ENCODE assay signal across 8 cellular contexts in the genomic region with DNA sequence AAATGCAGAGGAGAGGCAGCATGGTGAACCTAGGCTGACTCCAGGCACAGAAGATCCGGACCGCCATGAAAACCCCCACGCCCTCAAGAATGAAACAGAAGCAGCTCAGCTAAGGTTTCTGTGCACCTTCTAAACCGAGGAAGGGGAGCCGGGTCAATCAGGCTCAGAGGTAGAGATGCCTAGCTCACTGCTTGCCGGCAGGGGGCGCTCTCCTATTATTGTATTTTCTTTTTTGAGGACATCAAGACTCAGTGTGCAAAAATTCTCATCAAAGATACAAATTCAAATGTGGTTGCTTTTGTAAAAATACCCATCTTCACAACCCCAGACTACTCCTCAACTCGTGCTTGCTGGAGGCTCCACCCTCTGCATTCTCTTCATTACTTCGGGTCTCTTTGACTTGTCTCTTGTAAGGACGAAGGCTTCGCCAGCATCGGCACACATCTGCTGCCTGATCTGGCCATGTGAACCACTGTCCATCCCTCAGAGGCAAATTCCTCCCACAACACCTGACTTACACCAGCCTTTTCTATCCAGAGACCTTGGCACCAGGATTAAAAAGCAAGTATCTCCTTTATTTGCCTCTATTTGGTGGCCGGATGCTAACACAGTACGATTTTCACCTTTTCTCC. TPM values are rescaled to one million over a fixed set of nuclear protein-coding genes. Genes with fewer than 3 reads are reported as not detected.
DNase-seq lines count a peak whose midpoint lies in the region; ATAC-seq and TF ChIP-seq lines count a peak whose summit lies in the region.

No MANE protein-coding gene starts in this region.

- H3K9me3 ChIP-seq in PC-3 (ENCODE audit: low read length) (no peaks in the 10 kb centered on the region), testis (no peaks in the 10 kb centered on the region)

- H4K20me1 ChIP-seq in PC-3 (ENCODE audit: low read length): no peaks in the 10 kb centered on the region

- H3K4me3 ChIP-seq in PC-3 (ENCODE audit: low read length): 0 out of 2 replicates have a peak overlapping the region, but pooled peaks have one; percentile 3
- no peak overlapping the region for H3K4me3 ChIP-seq in fibroblast of the aortic adventitia (ENCODE audit: low read depth, low read length)
- H3K4me3 ChIP-seq in testis: no peak overlapping the region

- ATAC-seq in HG03442 (IDR thresholded peaks at IDR 0.05; ENCODE audit: unreplicated experiment) (peak; percentile 75), PC-3 (peak; percentile 55), omental fat pad (ENCODE audit: low FRiP score) (peak; percentile 54), HG03354 (IDR thresholded peaks at IDR 0.05; ENCODE audit: poor library complexity, severe bottlenecking, unreplicated experiment) (no peak)

- peak overlapping the region; percentile 29 for H3K4me2 ChIP-seq in PC-3 (ENCODE audit: low read length)

- intact Hi-C loops in PC-3 (cut with micrococcal nuclease): loop anchor here (1.0 to 5.0 kb wide), 2 partner anchors 114 to 185 kb away; a partner anchor contains a TSS
- intact Hi-C loops in testis (cut with DNase I; ENCODE audit: low total_unique reads): loop anchor here (10.0 kb wide), 1 partner anchor 163 kb away; no protein-coding TSS in a partner anchor

- H3K4me1 ChIP-seq in PC-3 (ENCODE audit: insufficient read depth, low read length): peaks cover 16% of the 10 kb centered on the region
- H3K4me1 ChIP-seq in testis: no peaks in the 10 kb centered on the region

- H3K79me2 ChIP-seq in PC-3 (ENCODE audit: low read length): no peaks in the 10 kb centered on the region

- no peaks in the 10 kb centered on the region for H3F3A ChIP-seq in PC-3 (ENCODE audit: low read length, unreplicated experiment)

- CTCF ChIA-PET in PC-3 (lab: Charles Lee): interaction anchor here (0.5 to 2.4 kb wide), 9 partner anchors 9 to 358 kb away, joined by 3 to 11 read pairs (median 5); no protein-coding TSS in a partner anchor

- H3K27me3 ChIP-seq in PC-3 (ENCODE audit: low read length): peaks cover 16% of the 10 kb centered on the region
- no peaks in the 10 kb centered on the region for H3K27me3 ChIP-seq in testis

- no peak overlapping the region for H3K9ac ChIP-seq in PC-3 (ENCODE audit: low read length)

- H2AFZ ChIP-seq in PC-3 (ENCODE audit: low read length): no peak overlapping the region

- TF ChIP-seq POLR2A in testis (IDR thresholded peaks at IDR 0.05): no peak

- POLR2A ChIA-PET in PC-3 (lab: Charles Lee; ENCODE audit: unreplicated experiment): no interaction called here

- WGBS in testis, 2 donors: 16 to 18% methylated on average over 14 of the region's 14 CpGs

- TF ChIP-seq CTCF in PC-3 (conservative IDR thresholded peaks at IDR 0.05; ENCODE audit: low read depth, low read length): peak; percentile 96
- TF ChIP-seq CTCF in fibroblast of the aortic adventitia (IDR thresholded peaks at IDR 0.05; ENCODE audit: insufficient read depth, low read length): peak; percentile 84
- peak in 2 of 3 donors; percentile 37 to 82 for TF ChIP-seq CTCF in omental fat pad (IDR thresholded peaks at IDR 0.05)
- TF ChIP-seq CTCF in testis (IDR thresholded peaks at IDR 0.05): peak; percentile 85 to 96 (median 95)

- no TSS peak for BruUV-seq in PC-3 (replicated peaks; lab: Mats Ljungman, UMichigan)

- H3K27ac ChIP-seq in PC-3 (ENCODE audit: low read length): no peak overlapping the region
- H3K27ac ChIP-seq in testis: no peak overlapping the region

- H3K9me2 ChIP-seq in PC-3 (replicated peaks; ENCODE audit: low read length): no peaks in the 10 kb centered on the region

- H3K36me3 ChIP-seq in PC-3 (ENCODE audit: low read depth, low read length): no peaks in the 10 kb centered on the region
- no peaks in the 10 kb centered on the region for H3K36me3 ChIP-seq in testis (ENCODE audit: low read depth, missing control alignments)

- DNase-seq in D341Med (ENCODE audit: low spot score) (peak; percentile 74), PC-3 (peak; percentile 68), fibroblast of the aortic adventitia (ENCODE audit: low read depth) (peak; percentile 60), omental fat pad (ENCODE audit: low spot score) (peak; percentile 77), testis (peak; percentile 88)
- DNase-seq in activated T-cell treated with anti-CD3 and anti-CD28 coated beads, Interleukin-2, amount 50 U/mL, for 48 hours: peak; percentile 77

RNA-seq across cellular contexts. Expression of a gene that starts 33.4 kb away (rescaled TPM):
- total RNA-seq in PC-3 (2014; rRNA removed) (not detected in 2 replicates), fibroblast of the aortic adventitia (ENCODE audit: low replicate concordance) (not detected in 2 replicates), omental fat pad (not detected), testis (under 1 TPM; 0.50 to 0.63 TPM)
- polyA plus RNA-seq in testis (ENCODE audit: insufficient read depth, low read depth, low replicate concordance): 1.4 TPM

RNA-seq across cellular contexts. Expression of a gene that starts 55.1 kb away (rescaled TPM):
- 0.23 and 0.51 TPM in 2 replicates for total RNA-seq in PC-3 (2014; rRNA removed)
- 1.7 TPM in 1 of 2 replicates, not detected in the other for total RNA-seq in fibroblast of the aortic adventitia (ENCODE audit: low replicate concordance)
- 1,000 to 10,000 TPM in 3 of 4 donors, 100 to 1,000 TPM in 1; 999 to 1,585 (median 1,253) TPM for total RNA-seq in omental fat pad
- total RNA-seq in testis: 1,000 to 10,000 TPM; 2,192 to 2,939 TPM
- polyA plus RNA-seq in testis (ENCODE audit: insufficient read depth, low read depth, low replicate concordance): 1,880 TPM

Comparison
In these comparisons a context has a peak if more than half of its experiments do, and no peak if none do; other contexts are left out.
1. RNA of a gene that starts 55.1 kb away (total RNA-seq): 2,192 to 2,939 TPM in testis and 999 to 1,585 TPM in omental fat pad; 0.23 to 0.51 TPM in PC-3 and 1.7 TPM in fibroblast of the aortic adventitia; every median in the first group is over 100 times any median in the second.
2. Peak in every context shown above with its lines, with median percentiles within 50 percentile points of each other: DNase-seq and CTCF ChIP-seq.